Comparison of ENCODE assay signal across 13 cellular contexts in the genomic region with DNA sequence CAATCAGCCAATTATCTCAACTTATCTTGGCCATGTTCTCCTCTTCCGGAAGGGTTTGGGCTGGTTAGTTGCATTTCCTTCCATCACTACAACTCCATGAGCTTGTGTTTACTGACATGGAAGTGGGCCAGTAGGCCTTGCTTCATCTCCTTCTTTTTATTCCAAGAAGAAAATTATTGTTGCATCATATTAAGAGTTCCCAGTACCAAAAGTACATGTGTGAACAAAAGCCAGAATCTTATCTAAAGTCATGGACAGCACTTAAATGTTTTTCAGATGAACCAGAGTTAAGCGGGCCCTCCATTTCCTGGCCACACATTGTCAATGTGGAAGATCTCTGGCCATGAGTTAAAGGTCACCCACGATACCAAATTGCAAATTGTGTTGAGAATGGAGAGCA.
A peak's percentile ranks its signal among the peaks of the same experiment; 100 is the strongest.
DNase-seq lines count a peak whose midpoint lies in the region; ATAC-seq and TF ChIP-seq lines count a peak whose summit lies in the region.
"Had no signal": no experiment of that assay in that cellular context is flagged by ENCODE, and none has a peak within 500 bp of the region (broad histone marks: within the 10 kb centered on the region; RNA-seq: fewer than 3 reads in every experiment).

No MANE protein-coding gene starts in this region.

- ATAC-seq in HG03045 (IDR thresholded peaks at IDR 0.05; ENCODE audit: unreplicated experiment), result no peak

- H4K20me1 ChIP-seq in GM23248 (ENCODE audit: insufficient read depth), result no peaks in the 10 kb centered on the region

- TF ChIP-seq POLR2A in thyroid gland (IDR thresholded peaks at IDR 0.05), result no peak

- in situ Hi-C loops in GM23248 (cut with MboI), result no loop called here

- H3K9me3 ChIP-seq in GM23248 (ENCODE audit: low read depth) (no peaks in the 10 kb centered on the region), colonic mucosa (no peaks in the 10 kb centered on the region), thyroid gland (no peaks in the 10 kb centered on the region)

- peak overlapping the region; percentile 4 for H2AFZ ChIP-seq in GM23248

- no peak overlapping the region for H3K4me3 ChIP-seq in GM23248
- no peak overlapping the region for H3K4me3 ChIP-seq in colonic mucosa
- no peak overlapping the region for H3K4me3 ChIP-seq in thyroid gland (replicated peaks in 1 of 3)

- TF ChIP-seq CTCF in colonic mucosa (IDR thresholded peaks at IDR 0.05), result no peak
- TF ChIP-seq CTCF in thyroid gland (IDR thresholded peaks at IDR 0.05), result no peak

- H3K4me1 ChIP-seq in GM23248 (ENCODE audit: insufficient read depth) (peaks cover 22% of the 10 kb centered on the region), colonic mucosa (no peaks in the 10 kb centered on the region), thyroid gland (peaks cover 8 to 25% of the 10 kb centered on the region in 2 donors)

- WGBS in GM23248 (ENCODE audit: low coverage in 1 of 2, low lambda C conversion rate in 2 of 2, missing lambda C conversion rate in 2 of 2), 2 experiments, result 9 to 14% methylated on average over 3 of the region's 3 CpGs
- 59 to 73% methylated on average over 3 of the region's 3 CpGs for WGBS in thyroid gland, 2 donors

- H3K9me2 ChIP-seq in GM23248 (ENCODE audit: insufficient read depth), result no peaks in the 10 kb centered on the region

- H3F3A ChIP-seq in GM23248 (ENCODE audit: insufficient read depth), result peaks cover 26% of the 10 kb centered on the region

- peak; percentile 82 for DNase-seq in GM23248
- DNase-seq in colonic mucosa, result peak; percentile 32
- peak; percentile 35 for DNase-seq in left kidney (ENCODE audit: low read depth, low spot score)
- peak; percentile 12 to 18 for DNase-seq in thyroid gland
- DNase-seq in activated CD4-positive, alpha-beta T cell treated with anti-CD3 and anti-CD28 coated beads for 1 hour, result no peak
- DNase-seq in NCI-H2029 treated with DMSO at 0.1 percent for 48 hours (lab: John Stamatoyannopoulos, UW), result no peak
- DNase-seq in GM19238 (ENCODE audit: insufficient read length, low spot score), result no peak
- DNase-seq: activated B cell treated with CpG ODN at 0.5 μM for 24 hours, amygdala, endodermal cell, immature natural killer cell, NCI-H1436 had no signal

- H3K36me3 ChIP-seq in GM23248 (ENCODE audit: low read depth), result no peaks in the 10 kb centered on the region
- H3K36me3 ChIP-seq in colonic mucosa, result no peaks in the 10 kb centered on the region
- no peaks in the 10 kb centered on the region for H3K36me3 ChIP-seq in thyroid gland

- intact Hi-C loops in colonic mucosa (cut with DNase I) (no loop called here), thyroid gland (cut with DNase I) (no loop called here)

- H3K27ac ChIP-seq in GM23248 (peak overlapping the region; percentile 79), colonic mucosa (no peak overlapping the region), thyroid gland (peak overlapping the region in 1 of 3 donors; percentile 27)

- H3K27me3 ChIP-seq in GM23248 (replicated peaks; ENCODE audit: insufficient read depth), result no peaks in the 10 kb centered on the region
- no peaks in the 10 kb centered on the region for H3K27me3 ChIP-seq in colonic mucosa
- H3K27me3 ChIP-seq in thyroid gland, result no peaks in the 10 kb centered on the region

- H3K9ac ChIP-seq in GM23248, result peak overlapping the region; percentile 22; the same call in 1 of the 2 replicates
- H3K9ac ChIP-seq in colonic mucosa (ENCODE audit: low read depth in 2 of 2, low read length in 2 of 2), result no peak overlapping the region

- peak overlapping the region; percentile 48 for H3K4me2 ChIP-seq in GM23248 (ENCODE audit: unreplicated experiment)

- H3K79me2 ChIP-seq in GM23248 (ENCODE audit: insufficient read depth), result no peaks in the 10 kb centered on the region

Comparison
In these comparisons a context has a peak if more than half of its experiments do, and no peak if none do; other contexts are left out.
1. DNase-seq: peak in GM23248 (single experiment), colonic mucosa (single experiment), left kidney (single experiment) and thyroid gland (2 of 2); none in activated CD4-positive, alpha-beta T cell treated with anti-CD3 and anti-CD28 coated beads for 1 hour (single experiment), NCI-H2029 treated with DMSO at 0.1 percent for 48 hours (single experiment) and GM19238 (single experiment).